Comparison of ENCODE assay signal across 8 cellular contexts in the genomic region with DNA sequence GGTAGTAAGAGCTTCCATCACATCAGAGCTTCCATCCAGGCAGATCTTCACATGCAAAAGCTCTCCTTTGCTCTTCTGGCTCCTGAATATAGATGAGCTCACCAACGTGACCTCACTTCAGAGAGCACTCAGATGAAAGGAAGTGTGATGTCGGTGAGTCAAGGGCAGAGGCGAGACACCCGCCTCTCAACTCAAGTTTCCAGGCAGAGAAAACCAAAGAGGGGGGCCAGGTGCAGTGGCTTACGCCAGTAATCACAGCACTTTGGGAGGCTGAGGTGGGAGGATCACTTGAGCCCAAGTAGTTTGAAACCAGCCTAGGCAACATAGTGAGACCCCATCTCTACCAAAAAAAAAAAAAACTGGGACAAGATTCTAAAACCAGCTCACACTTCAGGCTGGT.
DNase-seq lines count a peak whose midpoint lies in the region; ATAC-seq and TF ChIP-seq lines count a peak whose summit lies in the region.

No MANE protein-coding gene starts in this region.

- H2BK12ac ChIP-seq in H9 (ENCODE audit: insufficient read length, low read depth, low read length) = no peak overlapping the region

- no CpG with 5 or more reads among the region's 5 CpGs for WGBS in H9 (ENCODE audit: extremely low coverage, insufficient read length, low lambda C conversion rate)
- 41 to 74% methylated on average over 5 of the region's 5 CpGs for WGBS in lung, 2 donors

- no peaks in the 10 kb centered on the region for H3K9me3 ChIP-seq in H9 (ENCODE audit: control insufficient read depth, low read depth, low read length)
- H3K9me3 ChIP-seq in lung (ENCODE audit: control insufficient read depth in 2 of 2, insufficient read depth in 1 of 2, low read length in 1 of 2) = no peaks in the 10 kb centered on the region

- no peaks in the 10 kb centered on the region; the same call in none of the 2 replicates for H3K27me3 Mint-ChIP-seq in H9 (ENCODE audit: low read depth)

- no peak for TF ChIP-seq CTCF in H9 (conservative IDR thresholded peaks at IDR 0.05)
- no peak for TF ChIP-seq CTCF in lung (IDR thresholded peaks at IDR 0.05; ENCODE audit: control extremely low read depth, extremely low read depth)

- peak; percentile 88 to 92 for ATAC-seq in activated naive CD4-positive, alpha-beta T cell treated with anti-CD3 and anti-CD28 coated beads, Interleukin-2, amount 50 U/mL, for 72 hours
- peak; percentile 76 for ATAC-seq in lung (ENCODE audit: insufficient read depth, low FRiP score)
- ATAC-seq in GM18858 (IDR thresholded peaks at IDR 0.05; ENCODE audit: unreplicated experiment) = no peak

- no peak overlapping the region for H3K23ac ChIP-seq in H9 (ENCODE audit: insufficient read length, low read depth, low read length)

- H3K18ac ChIP-seq in H9 (ENCODE audit: insufficient read length, low read depth, low read length) = peak overlapping the region; percentile 66

- no peak overlapping the region for H2AFZ ChIP-seq in H9 (ENCODE audit: low read length)

- peaks cover 39 to 44% of the 10 kb centered on the region in 2 experiments for H3K4me1 Mint-ChIP-seq in H9

- H2BK120ac ChIP-seq in H9 (ENCODE audit: low read depth, low read length, poor library complexity, severe bottlenecking) = no peak overlapping the region

- H4K20me1 ChIP-seq in H9 (ENCODE audit: control insufficient read depth, insufficient read depth, insufficient read length) = no peaks in the 10 kb centered on the region

- peak overlapping the region; percentile 4 for H3K4me2 ChIP-seq in H9 (ENCODE audit: insufficient read depth, insufficient read length, low read length)

- H3K27ac ChIP-seq in H9 (ENCODE audit: insufficient read length, low read depth, low read length) (no peak overlapping the region), lung (ENCODE audit: low read depth in 1 of 2, low read length in 1 of 2) (peak overlapping the region in 1 of 2 donors; percentile 56)

- no peak overlapping the region for H4K5ac ChIP-seq in H9 (ENCODE audit: insufficient read length, low read depth, low read length)

- no peak overlapping the region for H2BK5ac ChIP-seq in H9 (ENCODE audit: insufficient read length, low read length)

- H3K27ac Mint-ChIP-seq in H9 = peak overlapping the region in 1 of 3 experiments; percentile 48; a peak in 2 of 7 replicates
- H3K27ac Mint-ChIP-seq in activated naive CD4-positive, alpha-beta T cell treated with anti-CD3 and anti-CD28 coated beads, Interleukin-2, amount 50 U/mL, for 72 hours = peak overlapping the region; percentile 94 to 99

- H4K91ac ChIP-seq in H9 (ENCODE audit: insufficient read length, low read depth, low read length) = no peak overlapping the region

- peaks cover 6 to 7% of the 10 kb centered on the region in 2 experiments; a peak in 4 of 5 replicates for H3K9me3 Mint-ChIP-seq in H9
- peaks cover 4 to 10% of the 10 kb centered on the region in 2 donors for H3K9me3 Mint-ChIP-seq in activated naive CD4-positive, alpha-beta T cell treated with anti-CD3 and anti-CD28 coated beads, Interleukin-2, amount 50 U/mL, for 72 hours

- no peaks in the 10 kb centered on the region for H3K23me2 ChIP-seq in H9 (ENCODE audit: insufficient read length, low read depth, low read length, poor library complexity, severe bottlenecking)

- no peak overlapping the region for H2BK20ac ChIP-seq in H9 (ENCODE audit: low read depth, low read length, poor library complexity, severe bottlenecking)

- H3K79me1 ChIP-seq in H9 (ENCODE audit: insufficient read depth, low read depth, low read length, poor library complexity, severe bottlenecking) = no peaks in the 10 kb centered on the region

- peak; percentile 73 for DNase-seq in AG20443 (ENCODE audit: low spot score)
- DNase-seq in H9 = peak; percentile 41
- peak; percentile 82 for DNase-seq in RKO (ENCODE audit: low spot score)
- DNase-seq in activated naive CD4-positive, alpha-beta T cell treated with anti-CD3 and anti-CD28 coated beads, Interleukin-2, amount 50 U/mL, for 72 hours (ENCODE audit: low spot score in 2 of 2) = peak; percentile 72 to 86
- DNase-seq in lung (ENCODE audit: low spot score) = peak; percentile 45
- DNase-seq in stimulated activated CD8-positive, alpha-beta memory T cell treated with anti-CD3 and anti-CD28 coated beads, Interleukin-7, amount 100 ng/mL, for 24 hours (ENCODE audit: low read depth) = peak; percentile 49
- DNase-seq in NCI-H1436 (lab: John Stamatoyannopoulos, UW) = no peak

- H3K56ac ChIP-seq in H9 (ENCODE audit: insufficient read length, low read depth, low read length) = no peak overlapping the region

- peaks cover 2% of the 10 kb centered on the region; the same call in 1 of the 2 replicates for H3K4me1 ChIP-seq in H9 (ENCODE audit: insufficient read depth, low read length)
- H3K4me1 ChIP-seq in lung (ENCODE audit: control insufficient read depth in 2 of 2, insufficient read depth in 2 of 2, low read length in 2 of 2) = peaks cover 0 to 5% of the 10 kb centered on the region in 2 donors

- H3K36me3 Mint-ChIP-seq in H9 (ENCODE audit: insufficient read depth in 1 of 3, low read depth in 3 of 3) = peaks cover 0 to 13% (median 2%) of the 10 kb centered on the region in 3 experiments; a peak in 4 of 7 replicates
- H3K36me3 Mint-ChIP-seq in activated naive CD4-positive, alpha-beta T cell treated with anti-CD3 and anti-CD28 coated beads, Interleukin-2, amount 50 U/mL, for 72 hours = peaks cover 0 to 55% of the 10 kb centered on the region in 2 donors

- H2AK5ac ChIP-seq in H9 (ENCODE audit: insufficient read length, low read length) = no peak overlapping the region

- no peak overlapping the region for H4K8ac ChIP-seq in H9 (replicated peaks; ENCODE audit: insufficient read length, low read depth, low read length)

- no peak overlapping the region for H3K9ac ChIP-seq in H9 (ENCODE audit: extremely low read depth, insufficient read length, low read length)

- no peak overlapping the region for H3K4ac ChIP-seq in H9 (ENCODE audit: low read depth, low read length)

- no peaks in the 10 kb centered on the region for H3K79me2 ChIP-seq in H9 (ENCODE audit: insufficient read depth, low read length)

- H3T11ph ChIP-seq in H9 (ENCODE audit: low read length) = no peak overlapping the region

- no peak overlapping the region for H3K4me3 Mint-ChIP-seq in H9

- H3K14ac ChIP-seq in H9 (ENCODE audit: insufficient read depth, low read length) = no peak overlapping the region

- H3K27me3 ChIP-seq in H9 (ENCODE audit: insufficient read depth, low read length) = no peaks in the 10 kb centered on the region
- H3K27me3 ChIP-seq in lung (ENCODE audit: control insufficient read depth, insufficient read depth) = no peaks in the 10 kb centered on the region

- no peak overlapping the region for H2BK15ac ChIP-seq in H9 (ENCODE audit: low read depth, low read length)

- H3K4me3 ChIP-seq in lung = no peak overlapping the region

- no peaks in the 10 kb centered on the region for H3K36me3 ChIP-seq in lung (ENCODE audit: control insufficient read depth in 2 of 2, insufficient read depth in 2 of 2, low read length in 2 of 2)
